8 cellular contexts compared by ENCODE assay signal in genomic region chr20:23235173-23236027, GRCh38.
DNase-seq lines count a peak whose midpoint lies in the region; ATAC-seq and TF ChIP-seq lines count a peak whose summit lies in the region.

No MANE protein-coding gene starts in this region.

- CTCF ChIA-PET in Calu3 (lab: Charles Lee) = interaction anchor here (1.2 kb wide), 1 partner anchor 543 kb away, joined by 3 read pairs; no protein-coding TSS in a partner anchor

- peaks cover 12% of the 10 kb centered on the region for H3K27me3 Mint-ChIP-seq in Calu3 (ENCODE audit: unreplicated experiment)
- peaks cover 15% of the 10 kb centered on the region for H3K27me3 Mint-ChIP-seq in activated T-helper 1 cell treated with anti-CD3 and anti-CD28 coated beads, Interleukin-12 subunit alpha, Interleukin-12 subunit beta, Interleukin-2, Interleukin-4 antibody, amounts not matched to agents 30 ng/mL and 10 ng/mL and 1 ng/mL, durations not matched to agents 14 hours and 24 hours and 36 hours (ENCODE audit: insufficient read depth)
- H3K27me3 Mint-ChIP-seq in stimulated activated memory B cell treated with anti-CD40 and anti-IgM and Interleukin-4, amounts not matched to agents 10 μg/mL and 1 μg/mL and 100 μg/mL, for 72 hours = no peaks in the 10 kb centered on the region

- no peaks in the 10 kb centered on the region for H3K36me3 ChIP-seq in cardiac muscle cell

- no peak overlapping the region for H3K4me3 ChIP-seq in cardiac muscle cell

- no peak overlapping the region for H3K27ac ChIP-seq in cardiac muscle cell

- H3K27me3 ChIP-seq in cardiac muscle cell = no peaks in the 10 kb centered on the region

- TF ChIP-seq CTCF in Calu3 (IDR thresholded peaks at IDR 0.05; ENCODE audit: unreplicated experiment) = peak; percentile 24
- TF ChIP-seq CTCF in cardiac muscle cell (IDR thresholded peaks at IDR 0.05; ENCODE audit: low read depth, low read length) = peak; percentile 83

- H3K9me3 ChIP-seq in cardiac muscle cell (ENCODE audit: low read depth) = no peaks in the 10 kb centered on the region

- no peaks in the 10 kb centered on the region for H3K4me1 ChIP-seq in cardiac muscle cell (ENCODE audit: low read depth)

- DNase-seq in Calu3 (peak; percentile 23), NCI-H446 treated with DMSO at 0.1 percent for 48 hours (lab: John Stamatoyannopoulos, UW) (peak; percentile 5), cardiac muscle cell (ENCODE audit: low read depth in 1 of 2, low spot score in 1 of 2) (peak; percentile 74 to 81), pulmonary artery endothelial cell (ENCODE audit: low read depth, low spot score) (peak; percentile 40), NCI-H1436 treated with DMSO at 0.1 percent for 48 hours (lab: John Stamatoyannopoulos, UW) (no peak)
- peak; percentile 27 for DNase-seq in activated T-helper 1 cell treated with anti-CD3 and anti-CD28 coated beads, Interleukin-12 subunit alpha, Interleukin-12 subunit beta, Interleukin-2, Interleukin-4 antibody, amounts not matched to agents 30 ng/mL and 10 ng/mL and 1 ng/mL, durations not matched to agents 14 hours and 24 hours and 36 hours (ENCODE audit: low spot score)

- no peaks in the 10 kb centered on the region for H3K4me1 Mint-ChIP-seq in Calu3 (ENCODE audit: low read depth, unreplicated experiment)
- H3K4me1 Mint-ChIP-seq in activated T-helper 1 cell treated with anti-CD3 and anti-CD28 coated beads, Interleukin-12 subunit alpha, Interleukin-12 subunit beta, Interleukin-2, Interleukin-4 antibody, amounts not matched to agents 30 ng/mL and 10 ng/mL and 1 ng/mL, durations not matched to agents 14 hours and 24 hours and 36 hours (ENCODE audit: low read depth) = no peaks in the 10 kb centered on the region
- no peaks in the 10 kb centered on the region for H3K4me1 Mint-ChIP-seq in stimulated activated memory B cell treated with anti-CD40 and anti-IgM and Interleukin-4, amounts not matched to agents 10 μg/mL and 1 μg/mL and 100 μg/mL, for 72 hours

- intact Hi-C loops in Calu3 (cut with micrococcal nuclease; ENCODE audit: unreplicated experiment) = no loop called here
- intact Hi-C loops in activated T-helper 1 cell treated with anti-CD3 and anti-CD28 coated beads, Interleukin-12 subunit alpha, Interleukin-12 subunit beta, Interleukin-2, Interleukin-4 antibody, amounts not matched to agents 30 ng/mL and 10 ng/mL and 1 ng/mL, durations not matched to agents 14 hours and 24 hours and 36 hours (cut with micrococcal nuclease) = loop anchor here (1.0 to 5.0 kb wide), 4 partner anchors 88 to 896 kb away; no protein-coding TSS in a partner anchor

- H3K9me3 Mint-ChIP-seq in Calu3 (ENCODE audit: low read depth, unreplicated experiment) = no peaks in the 10 kb centered on the region
- H3K9me3 Mint-ChIP-seq in activated T-helper 1 cell treated with anti-CD3 and anti-CD28 coated beads, Interleukin-12 subunit alpha, Interleukin-12 subunit beta, Interleukin-2, Interleukin-4 antibody, amounts not matched to agents 30 ng/mL and 10 ng/mL and 1 ng/mL, durations not matched to agents 14 hours and 24 hours and 36 hours = peaks cover 16% of the 10 kb centered on the region
- H3K9me3 Mint-ChIP-seq in stimulated activated memory B cell treated with anti-CD40 and anti-IgM and Interleukin-4, amounts not matched to agents 10 μg/mL and 1 μg/mL and 100 μg/mL, for 72 hours = peaks cover 31% of the 10 kb centered on the region

- H3K4me3 Mint-ChIP-seq in Calu3 (ENCODE audit: low read depth, unreplicated experiment) = no peak overlapping the region
- H3K4me3 Mint-ChIP-seq in activated T-helper 1 cell treated with anti-CD3 and anti-CD28 coated beads, Interleukin-12 subunit alpha, Interleukin-12 subunit beta, Interleukin-2, Interleukin-4 antibody, amounts not matched to agents 30 ng/mL and 10 ng/mL and 1 ng/mL, durations not matched to agents 14 hours and 24 hours and 36 hours = no peak overlapping the region
- H3K4me3 Mint-ChIP-seq in stimulated activated memory B cell treated with anti-CD40 and anti-IgM and Interleukin-4, amounts not matched to agents 10 μg/mL and 1 μg/mL and 100 μg/mL, for 72 hours = no peak overlapping the region

- ATAC-seq in GM21723 (IDR thresholded peaks at IDR 0.05; ENCODE audit: unreplicated experiment) = peak; percentile 66
- ATAC-seq in stimulated activated memory B cell treated with anti-CD40 and anti-IgM and Interleukin-4, amounts not matched to agents 10 μg/mL and 1 μg/mL and 100 μg/mL, for 72 hours = no peak

- H3K27ac Mint-ChIP-seq in Calu3 (ENCODE audit: unreplicated experiment) = peak overlapping the region; percentile 26
- H3K27ac Mint-ChIP-seq in activated T-helper 1 cell treated with anti-CD3 and anti-CD28 coated beads, Interleukin-12 subunit alpha, Interleukin-12 subunit beta, Interleukin-2, Interleukin-4 antibody, amounts not matched to agents 30 ng/mL and 10 ng/mL and 1 ng/mL, durations not matched to agents 14 hours and 24 hours and 36 hours = no peak overlapping the region
- no peak overlapping the region for H3K27ac Mint-ChIP-seq in stimulated activated memory B cell treated with anti-CD40 and anti-IgM and Interleukin-4, amounts not matched to agents 10 μg/mL and 1 μg/mL and 100 μg/mL, for 72 hours

- BruUV-seq in Calu3 (replicated peaks; lab: Mats Ljungman, UMichigan) = no TSS peak

- no peaks in the 10 kb centered on the region for H3K36me3 Mint-ChIP-seq in Calu3 (ENCODE audit: insufficient read depth, unreplicated experiment)
- no peaks in the 10 kb centered on the region for H3K36me3 Mint-ChIP-seq in activated T-helper 1 cell treated with anti-CD3 and anti-CD28 coated beads, Interleukin-12 subunit alpha, Interleukin-12 subunit beta, Interleukin-2, Interleukin-4 antibody, amounts not matched to agents 30 ng/mL and 10 ng/mL and 1 ng/mL, durations not matched to agents 14 hours and 24 hours and 36 hours (ENCODE audit: low read depth)
- H3K36me3 Mint-ChIP-seq in stimulated activated memory B cell treated with anti-CD40 and anti-IgM and Interleukin-4, amounts not matched to agents 10 μg/mL and 1 μg/mL and 100 μg/mL, for 72 hours = no peaks in the 10 kb centered on the region
